Comparison of ENCODE assay signal across 6 cellular contexts in the genomic region with DNA sequence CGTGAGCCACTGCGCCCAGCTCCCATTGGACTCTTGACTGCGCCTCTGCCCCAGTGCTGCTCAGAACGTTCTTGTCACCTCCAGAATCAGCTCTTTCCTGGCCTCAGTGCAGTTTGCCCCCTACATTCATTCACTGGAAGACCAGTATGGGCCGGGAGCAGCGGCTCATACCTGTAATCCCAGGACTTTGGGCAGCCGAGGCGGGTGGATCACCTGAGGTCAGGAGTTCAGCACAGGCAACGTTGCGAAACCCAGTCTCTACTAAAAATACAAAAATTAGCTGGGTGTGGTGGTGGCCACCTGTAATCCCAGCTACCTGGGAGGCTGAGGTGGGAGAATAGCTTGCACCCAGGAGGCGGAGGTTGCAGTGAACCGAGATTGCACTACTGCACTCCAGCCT. TPM values are rescaled to one million over a fixed set of nuclear protein-coding genes. Genes with fewer than 3 reads are reported as not detected.
"Had no signal": no experiment of that assay in that cellular context is flagged by ENCODE, and none has a peak within 500 bp of the region (broad histone marks: within the 10 kb centered on the region; RNA-seq: fewer than 3 reads in every experiment).

No MANE protein-coding gene starts in this region.

RNA-seq across cellular contexts. Expression of a gene that starts 17.4 kb away (rescaled TPM):
- total RNA-seq: M059J, Right ventricle myocardium superior, RPMI7951, SJSA1 had no signal
- polyA plus RNA-seq: SK-N-SH had no signal

RNA-seq across cellular contexts. Expression of a gene that starts 27.5 kb away (rescaled TPM):
- total RNA-seq: M059J, PC-3, Right ventricle myocardium superior, RPMI7951, SJSA1 had no signal
- polyA plus RNA-seq: SK-N-SH had no signal

RNA-seq across cellular contexts. Expression of a gene that starts 29.7 kb away (rescaled TPM):
- total RNA-seq: M059J, PC-3, Right ventricle myocardium superior, RPMI7951, SJSA1 had no signal
- polyA plus RNA-seq: SK-N-SH had no signal

RNA-seq across cellular contexts. Expression of a gene that starts 38.7 kb away (rescaled TPM):
- total RNA-seq: M059J had no signal
